In genomic region chr19:35612224-35612558, GRCh38 we compare ENCODE assay signal across 9 cellular contexts. TPM values are rescaled to one million over a fixed set of nuclear protein-coding genes. Genes with fewer than 3 reads are reported as not detected.
DNase-seq lines count a peak whose midpoint lies in the region; ATAC-seq and TF ChIP-seq lines count a peak whose summit lies in the region.
"Had no signal": no experiment of that assay in that cellular context is flagged by ENCODE, and none has a peak within 500 bp of the region (broad histone marks: within the 10 kb centered on the region; RNA-seq: fewer than 3 reads in every experiment).

No MANE protein-coding gene starts in this region.

- H3K14ac ChIP-seq in mesenchymal stem cell (ENCODE audit: low read length in 2 of 2) = no peak overlapping the region

- H3K23ac ChIP-seq in mesenchymal stem cell (ENCODE audit: low read length in 2 of 2) = peak overlapping the region in 1 of 2 experiments; percentile 64

- H3K36me3 Mint-ChIP-seq in activated naive CD4-positive, alpha-beta T cell treated with anti-CD3 and anti-CD28 coated beads, Interleukin-2, amount 50 U/mL, for 24 hours = peaks cover 3% of the 10 kb centered on the region

- H4K91ac ChIP-seq in mesenchymal stem cell (ENCODE audit: low read length) = no peak overlapping the region

- no peak for ATAC-seq in upper lobe of left lung (ENCODE audit: low FRiP score in 2 of 2)
- no peak for ATAC-seq in omental fat pad (ENCODE audit: low FRiP score)

- peak overlapping the region; percentile 89 for H3K4me3 Mint-ChIP-seq in activated naive CD4-positive, alpha-beta T cell treated with anti-CD3 and anti-CD28 coated beads, Interleukin-2, amount 50 U/mL, for 24 hours

- H3K27me3 ChIP-seq in adipocyte (replicated peaks; ENCODE audit: control insufficient read depth, insufficient read depth, low read length) (no peaks in the 10 kb centered on the region), mesenchymal stem cell (ENCODE audit: control insufficient read depth in 1 of 2, insufficient read depth in 1 of 2, low read length in 2 of 2) (peaks cover 3 to 5% of the 10 kb centered on the region in 2 experiments), upper lobe of left lung (no peaks in the 10 kb centered on the region)

- H2BK120ac ChIP-seq in mesenchymal stem cell (ENCODE audit: low read depth, low read length) = no peak overlapping the region

- H3K4me1 Mint-ChIP-seq in activated naive CD4-positive, alpha-beta T cell treated with anti-CD3 and anti-CD28 coated beads, Interleukin-2, amount 50 U/mL, for 24 hours = peaks cover 32% of the 10 kb centered on the region

- no peak overlapping the region for H2AK5ac ChIP-seq in mesenchymal stem cell (ENCODE audit: low read length, severe bottlenecking)

- no peak for TF ChIP-seq EP300 in upper lobe of left lung (IDR thresholded peaks at IDR 0.05)

- peak overlapping the region in 1 of 2 experiments; percentile 50 for H3K18ac ChIP-seq in mesenchymal stem cell (ENCODE audit: low read depth in 1 of 2, low read length in 2 of 2)

- H3K27ac Mint-ChIP-seq in activated naive CD4-positive, alpha-beta T cell treated with anti-CD3 and anti-CD28 coated beads, Interleukin-2, amount 50 U/mL, for 24 hours = peak overlapping the region; percentile 98

- H3K9me3 ChIP-seq in adipocyte (ENCODE audit: control insufficient read depth, low read length) (peaks cover 12% of the 10 kb centered on the region), mesenchymal stem cell (ENCODE audit: control insufficient read depth, low read length) (peaks cover 12% of the 10 kb centered on the region), upper lobe of left lung (peaks cover 0 to 6% (median 2%) of the 10 kb centered on the region in 4 donors)

- H3K9me3 Mint-ChIP-seq in activated naive CD4-positive, alpha-beta T cell treated with anti-CD3 and anti-CD28 coated beads, Interleukin-2, amount 50 U/mL, for 24 hours = peaks cover 6% of the 10 kb centered on the region

- H2BK12ac ChIP-seq in mesenchymal stem cell (ENCODE audit: low read length in 2 of 2) = no peak overlapping the region

- peak overlapping the region; percentile 74 for H3K4me2 ChIP-seq in mesenchymal stem cell (ENCODE audit: low read length, poor library complexity, severe bottlenecking)

- H2BK5ac ChIP-seq in mesenchymal stem cell (ENCODE audit: low read depth, low read length, poor library complexity, severe bottlenecking) = no peak overlapping the region

- H3K4me3 ChIP-seq in adipocyte (ENCODE audit: low read length) (peak overlapping the region; percentile 95), mesenchymal stem cell (ENCODE audit: insufficient read depth in 1 of 2, low read depth in 1 of 2, low read length in 2 of 2) (peak overlapping the region in 1 of 2 experiments; percentile 98), upper lobe of left lung (peak overlapping the region in 3 of 4 donors; percentile 69 to 82 (median 78))

- no peak for TF ChIP-seq CTCF in upper lobe of left lung (IDR thresholded peaks at IDR 0.05)
- no peak for TF ChIP-seq CTCF in omental fat pad (IDR thresholded peaks at IDR 0.05)

- peak overlapping the region; percentile 60 for H2AFZ ChIP-seq in mesenchymal stem cell (ENCODE audit: low read depth, low read length)

- H2BK15ac ChIP-seq in mesenchymal stem cell (ENCODE audit: low read depth, poor library complexity, severe bottlenecking) = no peak overlapping the region

- 45% methylated on average over 9 of the region's 9 CpGs for WGBS in mesenchymal stem cell
- WGBS in upper lobe of left lung, 2 donors = 32% methylated on average over 9 of the region's 9 CpGs

- no peak overlapping the region for H3K27ac ChIP-seq in mesenchymal stem cell (ENCODE audit: low read length, poor library complexity, severe bottlenecking)
- H3K27ac ChIP-seq in upper lobe of left lung = peak overlapping the region; percentile 5 to 80 (median 68)

- H3K36me3 ChIP-seq in adipocyte (ENCODE audit: control insufficient read depth, insufficient read depth, low read length, severe bottlenecking) (no peaks in the 10 kb centered on the region), mesenchymal stem cell (ENCODE audit: control insufficient read depth in 1 of 2, insufficient read depth in 2 of 2, low read depth in 1 of 2, low read length in 2 of 2) (peaks cover 7 to 14% of the 10 kb centered on the region in 2 experiments), upper lobe of left lung (peaks cover 0 to 6% (median 3%) of the 10 kb centered on the region in 4 donors)

- no peak overlapping the region for H4K8ac ChIP-seq in mesenchymal stem cell (ENCODE audit: low read length)

- H3K27me3 Mint-ChIP-seq in activated naive CD4-positive, alpha-beta T cell treated with anti-CD3 and anti-CD28 coated beads, Interleukin-2, amount 50 U/mL, for 24 hours = no peaks in the 10 kb centered on the region

- no peak for DNase-seq in activated naive CD4-positive, alpha-beta T cell treated with Interleukin-2 at 50 U/mL for 16 hours
- DNase-seq in adipocyte (ENCODE audit: low read depth) (no peak), mesenchymal stem cell (no peak), upper lobe of left lung (no peak), omental fat pad (ENCODE audit: low spot score) (no peak), putamen (ENCODE audit: low spot score) (no peak)
- DNase-seq in stimulated activated CD4-positive, alpha-beta T cell treated with anti-CD3 and anti-CD28 coated beads, Interleukin-4, amount 100 ng/mL, for 24 hours = no peak

- peaks cover 6% of the 10 kb centered on the region for H3K79me1 ChIP-seq in mesenchymal stem cell (replicated peaks; ENCODE audit: low read length, poor library complexity, severe bottlenecking)

- no peak for TF ChIP-seq POLR2A in upper lobe of left lung (IDR thresholded peaks at IDR 0.05)

- H3K4me1 ChIP-seq in adipocyte (ENCODE audit: control insufficient read depth, insufficient read depth, low read length) (peaks cover 10% of the 10 kb centered on the region), mesenchymal stem cell (ENCODE audit: control insufficient read depth, insufficient read depth, low read depth, low read length) (peaks cover 11% of the 10 kb centered on the region), upper lobe of left lung (peaks cover 6 to 16% (median 12%) of the 10 kb centered on the region in 4 donors)

- H3K9ac ChIP-seq in adipocyte (ENCODE audit: low read length) = peak overlapping the region; percentile 89
- H3K9ac ChIP-seq in mesenchymal stem cell (ENCODE audit: low read length) = peak overlapping the region; percentile 95

- no peak overlapping the region for H3K4ac ChIP-seq in mesenchymal stem cell (ENCODE audit: low read depth in 1 of 2, low read length in 2 of 2)

RNA-seq across cellular contexts. Expression of gene HAUS5, which starts 0.3 kb away (rescaled TPM):
- polyA plus RNA-seq in mesenchymal stem cell (2013, experiment 1 of 2) = 2.4 TPM
- polyA plus RNA-seq in mesenchymal stem cell (2013, experiment 2 of 2) = 2.5 TPM
- 10 to 100 TPM in 4 of 6 donors, 1 to 10 TPM in 2; 5.6 to 32.5 (median 11.3) TPM for total RNA-seq in upper lobe of left lung
- 1 to 10 TPM; 4.0 to 7.3 (median 5.1) TPM for total RNA-seq in omental fat pad

RNA-seq across cellular contexts. Expression of gene RBM42, which starts 16.6 kb away (rescaled TPM):
- 45.9 TPM for polyA plus RNA-seq in mesenchymal stem cell (2013, experiment 1 of 2)
- polyA plus RNA-seq in mesenchymal stem cell (2013, experiment 2 of 2) = 46.1 TPM
- 10 to 100 TPM; 37.7 to 80.3 (median 71.3) TPM for total RNA-seq in upper lobe of left lung
- total RNA-seq in omental fat pad = 10 to 100 TPM; 35.0 to 41.7 (median 39.6) TPM

RNA-seq across cellular contexts. Expression of gene PMIS2, which starts 26.2 kb away (rescaled TPM):
- polyA plus RNA-seq in mesenchymal stem cell (2013, experiment 1 of 2) = not detected
- polyA plus RNA-seq in mesenchymal stem cell (2013, experiment 2 of 2) = not detected
- total RNA-seq in upper lobe of left lung (not detected), omental fat pad (not detected)
- total RNA-seq: Daoy had no signal

RNA-seq across cellular contexts. Expression of gene ETV2, which starts 29.4 kb away (rescaled TPM):
- polyA plus RNA-seq in mesenchymal stem cell (2013, experiment 1 of 2) = 2.4 TPM
- 3.2 TPM for polyA plus RNA-seq in mesenchymal stem cell (2013, experiment 2 of 2)
- total RNA-seq in upper lobe of left lung (1 to 10 TPM in 3 of 6 donors, under 1 TPM in 1, not detected in 2; 0.83 to 8.0 (median 1.8) TPM), omental fat pad (under 1 TPM in 2 of 4 donors, not detected in 2; 0.65 to 0.82 TPM)
- total RNA-seq: Daoy had no signal

RNA-seq across cellular contexts. Expression of gene COX6B1, which starts 35.9 kb away (rescaled TPM):
- 690 TPM for polyA plus RNA-seq in mesenchymal stem cell (2013, experiment 1 of 2)
- 727 TPM for polyA plus RNA-seq in mesenchymal stem cell (2013, experiment 2 of 2)
- total RNA-seq in upper lobe of left lung (100 to 1,000 TPM in 5 of 6 donors, 10 to 100 TPM in 1; 90.1 to 290 (median 235) TPM), omental fat pad (100 to 1,000 TPM; 391 to 611 (median 538) TPM)
